Comparison of ENCODE assay signal across 19 cellular contexts in the genomic region with DNA sequence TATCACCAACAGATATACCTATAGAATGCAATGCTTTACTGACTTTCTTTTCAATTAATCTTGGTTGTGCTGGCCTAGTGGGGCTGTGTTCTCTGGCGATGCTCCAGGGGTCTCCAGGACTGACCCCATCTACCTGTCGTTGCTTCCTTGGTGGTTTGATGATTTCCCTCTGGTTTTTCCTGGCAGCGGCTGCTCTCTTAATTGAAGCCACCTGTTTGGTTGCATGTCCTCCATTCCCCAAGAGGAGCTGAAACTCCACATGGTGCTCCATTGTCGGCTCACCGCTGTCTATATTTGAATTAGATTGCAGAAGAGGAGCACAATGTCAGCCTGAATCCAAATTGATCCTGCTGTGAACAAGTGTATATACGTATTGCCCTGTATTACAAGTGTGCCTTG. TPM values are rescaled to one million over a fixed set of nuclear protein-coding genes. Genes with fewer than 3 reads are reported as not detected.
DNase-seq lines count a peak whose midpoint lies in the region; ATAC-seq and TF ChIP-seq lines count a peak whose summit lies in the region.
"Had no signal": no experiment of that assay in that cellular context is flagged by ENCODE, and none has a peak within 500 bp of the region (broad histone marks: within the 10 kb centered on the region; RNA-seq: fewer than 3 reads in every experiment).

No MANE protein-coding gene starts in this region.

- peak overlapping the region; percentile 73; the same call in 1 of the 2 replicates for H3K27ac ChIP-seq in PC-9
- H3K27ac ChIP-seq: gastroesophageal sphincter, right atrium auricular region, tibial nerve had no signal

- intact Hi-C loops in PC-9 (cut with micrococcal nuclease; ENCODE audit: unreplicated experiment) = no loop called here

- H3K9me3 ChIP-seq in PC-9 (ENCODE audit: insufficient read depth, low read depth) = no peaks in the 10 kb centered on the region; the same call in 1 of the 2 replicates
- H3K9me3 ChIP-seq: gastroesophageal sphincter, tibial nerve had no signal

- no peaks in the 10 kb centered on the region for H3K79me2 ChIP-seq in PC-9 (ENCODE audit: low read depth)

- H3F3A ChIP-seq in PC-9 (ENCODE audit: insufficient read depth, low read depth) = no peaks in the 10 kb centered on the region

- H3K27me3 ChIP-seq in PC-9 (ENCODE audit: insufficient read depth, low read depth) = no peaks in the 10 kb centered on the region
- H3K27me3 ChIP-seq: gastroesophageal sphincter, right atrium auricular region, tibial nerve had no signal

- peaks cover 13% of the 10 kb centered on the region for H3K4me1 ChIP-seq in PC-9 (replicated peaks; ENCODE audit: insufficient read depth)
- H3K4me1 ChIP-seq: gastroesophageal sphincter, right atrium auricular region, tibial nerve had no signal

- no TSS peak for BruUV-seq in PC-9 (replicated peaks; lab: Mats Ljungman, UMichigan)

- CTCF ChIA-PET in PC-9 (lab: Charles Lee) = no interaction called here

- POLR2A ChIA-PET in PC-9 (lab: Charles Lee; ENCODE audit: unreplicated experiment) = no interaction called here

- ATAC-seq in HG03460 (IDR thresholded peaks at IDR 0.05; ENCODE audit: unreplicated experiment) = no peak
- no peak for ATAC-seq in GM18511 (IDR thresholded peaks at IDR 0.05; ENCODE audit: unreplicated experiment)
- ATAC-seq: gastroesophageal sphincter, GM23338 had no signal

- DNase-seq in AG08395 (ENCODE audit: low spot score) = peak; percentile 39
- peak; percentile 25 for DNase-seq in M059J (ENCODE audit: low read depth)
- DNase-seq in PC-9 = no peak
- peak; percentile 47 to 77 for DNase-seq in foreskin fibroblast
- no peak for DNase-seq in GOT3 (lab: John Stamatoyannopoulos, UW)
- DNase-seq in activated effector memory CD4-positive, alpha-beta T cell treated with Interleukin-2 at 50 U/mL for 16 hours = no peak
- DNase-seq: activated naive CD4-positive, alpha-beta T cell treated with anti-CD3 and anti-CD28 coated beads, Interleukin-2, amount 50 U/mL, for 16 hours; effector memory CD4-positive, alpha-beta T cell; NCI-H524; stimulated activated CD4-positive, alpha-beta T cell treated with anti-CD3 and anti-CD28 coated beads, Interleukin-2, amount 100 ng/mL, for 48 hours had no signal

- H3K36me3 ChIP-seq in PC-9 (ENCODE audit: low read depth) = no peaks in the 10 kb centered on the region
- H3K36me3 ChIP-seq: gastroesophageal sphincter, right atrium auricular region, tibial nerve had no signal

- H3K9me2 ChIP-seq in PC-9 (ENCODE audit: insufficient read depth) = no peaks in the 10 kb centered on the region

- TF ChIP-seq CTCF in PC-9 (conservative IDR thresholded peaks at IDR 0.05) = no peak
- no peak for TF ChIP-seq CTCF in foreskin fibroblast (IDR thresholded peaks at IDR 0.05; ENCODE audit: low read depth, low read length)

- no peak overlapping the region for H3K4me3 ChIP-seq in PC-9
- H3K4me3 ChIP-seq in foreskin fibroblast (ENCODE audit: low read depth in 1 of 2, low read length in 2 of 2) = no peak overlapping the region
- H3K4me3 ChIP-seq: gastroesophageal sphincter, GM23338, right atrium auricular region, tibial nerve had no signal

- H2AFZ ChIP-seq in PC-9 = no peak overlapping the region
- H2AFZ ChIP-seq: GM23338 had no signal

- no peaks in the 10 kb centered on the region for H4K20me1 ChIP-seq in PC-9 (ENCODE audit: insufficient read depth)

- H3K4me2 ChIP-seq in PC-9 = no peak overlapping the region
- H3K4me2 ChIP-seq: GM23338 had no signal

RNA-seq across cellular contexts. Expression of a gene that starts 7.1 kb away (rescaled TPM):
- not detected in 2 replicates for total RNA-seq in M059J (2014; rRNA removed; shearing (Covaris generic))
- total RNA-seq in PC-9 (2021) = not detected in 2 replicates
- total RNA-seq: gastroesophageal sphincter; GM23338; lung microvascular endothelial cell; neural crest cell; T-helper 2 cell treated with Interferon-gamma antibody and Interleukin-4, amounts not matched to agents 100 ng/mL and 5 ng/mL, for 36 hours; tibial nerve had no signal

Comparison
In these comparisons a context has a peak if more than half of its experiments do, and no peak if none do; other contexts are left out.
1. DNase-seq: peak in AG08395 (single experiment), M059J (single experiment) and foreskin fibroblast (2 of 2); none in PC-9 (0 of 2), GOT3 (single experiment) and activated effector memory CD4-positive, alpha-beta T cell treated with Interleukin-2 at 50 U/mL for 16 hours (single experiment).